In the genomic region with DNA sequence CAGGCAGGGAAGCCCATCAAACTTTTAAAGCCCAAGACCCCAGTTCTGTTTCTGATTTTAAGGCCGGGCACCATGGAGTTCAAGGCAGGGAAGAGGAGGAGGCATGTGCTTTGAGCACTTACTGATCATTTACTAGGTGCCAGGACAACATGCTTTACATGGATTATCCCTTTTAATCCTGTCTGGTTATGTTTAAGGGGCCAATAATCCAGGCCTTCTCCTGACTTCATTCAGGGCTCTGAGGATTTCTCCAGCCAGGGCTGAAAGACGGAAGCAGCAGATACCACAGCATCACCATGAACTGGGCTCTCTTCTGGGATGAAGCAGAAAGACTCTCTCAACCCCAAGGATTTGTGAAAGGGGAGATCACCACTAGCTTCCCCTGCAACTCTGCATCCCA, we compare ENCODE assay signal across 13 cellular contexts. TPM values are rescaled to one million over a fixed set of nuclear protein-coding genes. Genes with fewer than 3 reads are reported as not detected.
DNase-seq lines count a peak whose midpoint lies in the region; ATAC-seq and TF ChIP-seq lines count a peak whose summit lies in the region.
"Had no signal": no experiment of that assay in that cellular context is flagged by ENCODE, and none has a peak within 500 bp of the region (broad histone marks: within the 10 kb centered on the region; RNA-seq: fewer than 3 reads in every experiment).

No MANE protein-coding gene starts in this region.

- peak overlapping the region; percentile 94 for H3K27ac Mint-ChIP-seq in activated naive CD8-positive, alpha-beta T cell treated with anti-CD3 and anti-CD28 coated beads, Interleukin-2, amount 10 ng/mL, durations not matched to agents 7 days and 5 days
- H3K27ac Mint-ChIP-seq in natural killer cell: peak overlapping the region; percentile 88 to 95
- H3K27ac Mint-ChIP-seq: endodermal cell had no signal

- peaks cover 69% of the 10 kb centered on the region for H3K4me1 ChIP-seq in BLaER1
- peaks cover 20% of the 10 kb centered on the region for H3K4me1 ChIP-seq in HEK293 (ENCODE audit: control insufficient read depth, insufficient read depth, low read length)

- no peaks in the 10 kb centered on the region for H3K27me3 ChIP-seq in BLaER1

- peak overlapping the region; percentile 100 for H3K4me3 Mint-ChIP-seq in activated naive CD8-positive, alpha-beta T cell treated with anti-CD3 and anti-CD28 coated beads, Interleukin-2, amount 10 ng/mL, durations not matched to agents 7 days and 5 days
- peak overlapping the region; percentile 97 for H3K4me3 Mint-ChIP-seq in natural killer cell
- H3K4me3 Mint-ChIP-seq: endodermal cell had no signal

- H3K4me2 ChIP-seq in BLaER1: peak overlapping the region; percentile 98

- H3K9ac ChIP-seq in BLaER1: peak overlapping the region; percentile 100

- H3K36me3 ChIP-seq in BLaER1: peaks cover 90% of the 10 kb centered on the region
- H3K36me3 ChIP-seq in HEK293 (ENCODE audit: control insufficient read depth in 2 of 2, insufficient read depth in 1 of 2, low read length in 2 of 2): peaks cover 8 to 60% of the 10 kb centered on the region in 2 experiments

- POLR2A ChIA-PET in HEK293 (lab: Yijun Ruan, JAX): interaction anchor here (0.6 to 3.3 kb wide), 4 partner anchors 16 to 821 kb away, joined by 3 to 20 read pairs (median 11); a partner anchor contains a TSS
- POLR2A ChIA-PET in activated naive CD8-positive, alpha-beta T cell treated with anti-CD3 and anti-CD28 coated beads, Interleukin-2, amount 10 ng/mL, durations not matched to agents 7 days and 5 days (lab: Charles Lee): interaction anchor here (1.2 to 20.2 kb wide), 7 partner anchors 12 to 151 kb away, joined by 3 to 556 read pairs (median 38); a partner anchor contains a TSS

- H3K27ac ChIP-seq in BLaER1 (peak overlapping the region; percentile 99), HEK293 (ENCODE audit: extremely low read depth, low read depth, low read length) (no peak overlapping the region)

- H3K9me3 ChIP-seq in BLaER1: no peaks in the 10 kb centered on the region
- no peaks in the 10 kb centered on the region for H3K9me3 ChIP-seq in HEK293 (ENCODE audit: control insufficient read depth, insufficient read depth, low read depth, low read length)

- H3K4me1 Mint-ChIP-seq in activated naive CD8-positive, alpha-beta T cell treated with anti-CD3 and anti-CD28 coated beads, Interleukin-2, amount 10 ng/mL, durations not matched to agents 7 days and 5 days: peaks cover 51% of the 10 kb centered on the region
- H3K4me1 Mint-ChIP-seq in natural killer cell: peaks cover 76 to 86% of the 10 kb centered on the region in 2 donors

- CTCF ChIA-PET in HEK293 (lab: Yijun Ruan, JAX): interaction anchor here (1.0 to 13.4 kb wide), 10 partner anchors 12 to 155 kb away, joined by 3 to 160 read pairs (median 8); a partner anchor contains a TSS

- no peak for ATAC-seq in activated naive CD8-positive, alpha-beta T cell treated with anti-CD3 and anti-CD28 coated beads, Interleukin-2, amount 10 ng/mL, durations not matched to agents 7 days and 5 days (ENCODE audit: low read depth)
- ATAC-seq in natural killer cell (no peak), GM21723 (IDR thresholded peaks at IDR 0.05; ENCODE audit: unreplicated experiment) (no peak), esophagus mucosa (no peak)

- TF ChIP-seq CTCF in HEK293 (tag by site-specific recombination; IDR thresholded peaks at IDR 0.05) (no peak), natural killer cell (IDR thresholded peaks at IDR 0.05) (no peak)

- intact Hi-C loops in natural killer cell (cut with micrococcal nuclease): loop anchor here (2.0 to 5.0 kb wide), 3 partner anchors 35 to 205 kb away; a partner anchor contains a TSS

- peaks cover 71% of the 10 kb centered on the region for H4K20me1 ChIP-seq in BLaER1

- H3K9me3 Mint-ChIP-seq in activated naive CD8-positive, alpha-beta T cell treated with anti-CD3 and anti-CD28 coated beads, Interleukin-2, amount 10 ng/mL, durations not matched to agents 7 days and 5 days: no peaks in the 10 kb centered on the region
- no peaks in the 10 kb centered on the region for H3K9me3 Mint-ChIP-seq in natural killer cell
- H3K9me3 Mint-ChIP-seq: endodermal cell had no signal

- DNase-seq in activated naive CD8-positive, alpha-beta T cell treated with anti-CD3 and anti-CD28 coated beads, Interleukin-2, amount 10 ng/mL, durations not matched to agents 7 days and 5 days: no peak
- DNase-seq in natural killer cell (no peak), HPDE6-E6E7 (ENCODE audit: extremely low spot score) (no peak), anterior cingulate cortex (lab: John Stamatoyannopoulos, UW) (no peak)
- DNase-seq: amniotic stem cell, COR-L47, endodermal cell, NCI-H1105, NCI-H510A had no signal

- peaks cover 64% of the 10 kb centered on the region for H3K36me3 Mint-ChIP-seq in activated naive CD8-positive, alpha-beta T cell treated with anti-CD3 and anti-CD28 coated beads, Interleukin-2, amount 10 ng/mL, durations not matched to agents 7 days and 5 days
- peaks cover 7% of the 10 kb centered on the region for H3K36me3 Mint-ChIP-seq in natural killer cell

- H3K4me3 ChIP-seq in BLaER1 (peak overlapping the region; percentile 98), HEK293 (ENCODE audit: low read depth, low read length) (no peak overlapping the region)

- H3K27me3 Mint-ChIP-seq in activated naive CD8-positive, alpha-beta T cell treated with anti-CD3 and anti-CD28 coated beads, Interleukin-2, amount 10 ng/mL, durations not matched to agents 7 days and 5 days: no peaks in the 10 kb centered on the region
- H3K27me3 Mint-ChIP-seq in natural killer cell (ENCODE audit: low read depth in 2 of 2): no peaks in the 10 kb centered on the region

TF ChIP-seq in HEK293, 187 proteins besides CTCF, POLR2A, EP300 and RAD21:
- 0 out of 2 replicates have a peak, but pooled peaks have one; percentile 20 for TF ChIP-seq ZNF600 (tag by site-specific recombination; IDR thresholded peaks at IDR 0.05)
- no peak for TF ChIP-seq ZNF248 (tag by site-specific recombination; IDR thresholded peaks at IDR 0.05)

RNA-seq across cellular contexts. Expression of a gene that starts 4.1 kb away (rescaled TPM):
- total RNA-seq in activated naive CD8-positive, alpha-beta T cell treated with anti-CD3 and anti-CD28 coated beads, Interleukin-2, amount 10 ng/mL, durations not matched to agents 7 days and 5 days: 100 to 1,000 TPM; 382 to 413 TPM
- total RNA-seq in natural killer cell (100 to 1,000 TPM; 409 to 438 (median 438) TPM), esophagus mucosa (32.2 TPM)

RNA-seq across cellular contexts. Expression of a gene that starts 16.2 kb away (rescaled TPM):
- total RNA-seq in activated naive CD8-positive, alpha-beta T cell treated with anti-CD3 and anti-CD28 coated beads, Interleukin-2, amount 10 ng/mL, durations not matched to agents 7 days and 5 days: 10 to 100 TPM; 23.1 to 26.9 TPM
- total RNA-seq in natural killer cell (10 to 100 TPM in 1 of 3 donors, 1 to 10 TPM in 2; 5.4 to 11.6 (median 5.7) TPM), esophagus mucosa (16.2 TPM)

RNA-seq across cellular contexts. Expression of a gene that starts 16.5 kb away (rescaled TPM):
- 10 to 100 TPM; 18.5 to 21.4 TPM for total RNA-seq in activated naive CD8-positive, alpha-beta T cell treated with anti-CD3 and anti-CD28 coated beads, Interleukin-2, amount 10 ng/mL, durations not matched to agents 7 days and 5 days
- total RNA-seq in natural killer cell (10 to 100 TPM in 2 of 3 donors, 1 to 10 TPM in 1; 6.4 to 15.2 (median 15.0) TPM), esophagus mucosa (15.6 TPM)

RNA-seq across cellular contexts. Expression of a gene that starts 42.3 kb away (rescaled TPM):
- total RNA-seq in activated naive CD8-positive, alpha-beta T cell treated with anti-CD3 and anti-CD28 coated beads, Interleukin-2, amount 10 ng/mL, durations not matched to agents 7 days and 5 days: 1 to 10 TPM; 5.8 to 6.9 TPM
- 10 to 100 TPM in 2 of 3 donors, 1 to 10 TPM in 1; 6.4 to 15.1 (median 11.5) TPM for total RNA-seq in natural killer cell
- total RNA-seq in esophagus mucosa: 1.5 TPM

Comparison
In these comparisons a context has a peak if more than half of its experiments do, and no peak if none do; other contexts are left out.
1. RNA of a gene that starts 4.1 kb away (total RNA-seq): 409 to 438 TPM in natural killer cell and 382 to 413 TPM in activated naive CD8-positive, alpha-beta T cell treated with anti-CD3 and anti-CD28 coated beads, Interleukin-2, amount 10 ng/mL, durations not matched to agents 7 days and 5 days; 32.2 TPM in esophagus mucosa (single experiment); every median in the first group is over 10 times any median in the second.